In genomic region chr4:143202824-143203223, GRCh38 we compare ENCODE assay signal across 11 cellular contexts. TPM values are rescaled to one million over a fixed set of nuclear protein-coding genes. Genes with fewer than 3 reads are reported as not detected.
DNase-seq lines count a peak whose midpoint lies in the region; ATAC-seq, FAIRE-seq and TF ChIP-seq lines count a peak whose summit lies in the region.
"Had no signal": no experiment of that assay in that cellular context is flagged by ENCODE, and none has a peak within 500 bp of the region (broad histone marks: within the 10 kb centered on the region; RNA-seq: fewer than 3 reads in every experiment).

No MANE protein-coding gene starts in this region.

- no peaks in the 10 kb centered on the region for H3K9me3 ChIP-seq in ascending aorta
- H3K9me3 ChIP-seq in spleen: no peaks in the 10 kb centered on the region

- H3K27ac ChIP-seq in ascending aorta: no peak overlapping the region
- H3K27ac ChIP-seq in spleen: no peak overlapping the region

- peak; percentile 96 for FAIRE-seq in A204.1 (lab: Jason Lieb, UNC)

- DNase-seq in HT-29 (ENCODE audit: low spot score) (peak; percentile 45), ascending aorta (ENCODE audit: low spot score in 2 of 2) (no peak), inferior parietal cortex (ENCODE audit: extremely low spot score) (peak; percentile 50), spleen (no peak), DMS53 treated with DMSO at 0.1 percent for 48 hours (lab: John Stamatoyannopoulos, UW; ENCODE audit: unreplicated experiment) (no peak)
- DNase-seq: CD4-positive, alpha-beta T cell; glutamatergic neuron; NCI-H1930 had no signal

- H3K4me3 ChIP-seq in ascending aorta (no peak overlapping the region), spleen (no peak overlapping the region)

- WGBS in spleen, 5 donors: 94 to 100% (median 98%) methylated on average over 1 of the region's 1 CpG

- H3K27me3 ChIP-seq in ascending aorta: no peaks in the 10 kb centered on the region
- no peaks in the 10 kb centered on the region for H3K27me3 ChIP-seq in spleen (replicated peaks in 1 of 7)

- TF ChIP-seq CTCF in ascending aorta (IDR thresholded peaks at IDR 0.05) (peak in 2 of 3 experiments; percentile 42 to 53), spleen (IDR thresholded peaks at IDR 0.05 in 8 of 11, conservative IDR thresholded peaks at IDR 0.05 in 3 of 11) (no peak)

- intact Hi-C loops in ascending aorta (cut with DNase I) (loop anchor here (2.0 kb wide), 1 partner anchor 280 kb away; no protein-coding TSS in a partner anchor), spleen (cut with DNase I; ENCODE audit: low total_unique reads) (loop anchor here (10.0 kb wide), 1 partner anchor 282 kb away; no protein-coding TSS in a partner anchor)

- H3K4me1 ChIP-seq in ascending aorta (no peaks in the 10 kb centered on the region), spleen (peaks cover 0 to 5% (median 0%) of the 10 kb centered on the region in 6 donors)

- ATAC-seq in activated CD4-positive, CD25-positive, alpha-beta regulatory T cell treated with anti-CD3 and anti-CD28 coated beads, Interleukin-2, amount 50 U/mL, for 24 hours: no peak
- no peak for ATAC-seq in HG03175 (IDR thresholded peaks at IDR 0.05; ENCODE audit: unreplicated experiment)

- H3K36me3 ChIP-seq in ascending aorta (peaks cover 34 to 48% of the 10 kb centered on the region in 2 donors), spleen (peaks cover 4 to 100% (median 69%) of the 10 kb centered on the region in 6 donors)

- no peak for TF ChIP-seq POLR2A in spleen (IDR thresholded peaks at IDR 0.05)

RNA-seq across cellular contexts. Expression of gene USP38, which starts 18.1 kb away (rescaled TPM):
- 21.1 and 21.2 TPM in 2 replicates for total RNA-seq in HT-29 (2014; rRNA removed; shearing (Covaris generic))
- total RNA-seq in ascending aorta (6.7 TPM), spleen (10 to 100 TPM; 23.8 to 37.3 (median 26.9) TPM)
- polyA plus RNA-seq in spleen: 1 to 10 TPM; 4.2 to 5.9 (median 5.6) TPM

Comparison
In these comparisons a context has a peak if more than half of its experiments do, and no peak if none do; other contexts are left out.
1. DNase-seq: peak in HT-29 (single experiment) and inferior parietal cortex (single experiment); none in ascending aorta (0 of 2), spleen (single experiment) and DMS53 treated with DMSO at 0.1 percent for 48 hours (single experiment).
2. CTCF ChIP-seq: peak in ascending aorta (2 of 3); none in spleen (0 of 11).